Comparison of ENCODE assay signal across 7 cellular contexts in the genomic region with DNA sequence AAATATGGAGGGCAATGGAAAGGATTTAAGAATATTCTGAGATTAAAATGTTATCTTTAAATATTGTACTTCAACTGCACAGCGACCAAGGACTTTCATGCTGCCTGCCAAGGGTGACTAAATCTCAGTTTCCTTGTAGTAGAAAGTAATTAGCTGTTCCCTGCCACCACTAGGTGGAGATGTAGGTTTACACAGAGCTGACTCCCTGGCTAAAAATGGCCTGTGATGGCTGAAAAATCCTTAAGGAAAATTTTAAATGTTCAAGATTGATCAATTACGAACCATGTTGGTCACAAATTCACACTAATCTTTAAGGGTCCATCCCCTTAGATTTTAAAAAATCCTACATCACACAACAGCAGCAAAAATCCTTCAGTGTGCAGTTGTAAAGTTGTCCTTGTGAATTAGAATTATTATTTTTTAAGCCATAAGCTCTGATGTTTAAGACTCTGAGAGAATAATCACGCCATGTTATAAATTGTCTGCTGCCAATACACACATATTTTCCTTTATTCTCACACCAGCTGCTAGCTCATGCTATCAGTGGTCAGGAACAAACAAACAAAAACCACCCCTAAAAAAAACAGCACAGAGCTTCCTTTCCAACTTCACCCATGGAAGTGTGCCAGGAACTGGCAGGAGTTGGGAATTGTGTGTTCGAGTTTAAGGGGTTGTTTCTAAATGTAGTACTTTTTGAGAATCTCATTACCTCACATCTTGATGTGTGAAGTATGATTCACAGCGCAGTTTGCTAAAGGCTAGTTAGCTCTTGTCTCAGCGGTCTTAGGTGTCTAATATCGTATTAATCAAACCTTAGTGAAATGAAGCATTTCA.
DNase-seq lines count a peak whose midpoint lies in the region; ATAC-seq, FAIRE-seq and TF ChIP-seq lines count a peak whose summit lies in the region.

No MANE protein-coding gene starts in this region.

- TF ChIP-seq POLR2A in H54 (IDR thresholded peaks at IDR 0.05; ENCODE audit: low read depth, low read length) (no peak), NB4 (IDR thresholded peaks at IDR 0.05; ENCODE audit: extremely low read depth, insufficient read length) (no peak)

- no peak for ATAC-seq in HG03108 (IDR thresholded peaks at IDR 0.05; ENCODE audit: unreplicated experiment)

- FAIRE-seq in H54 (lab: Jason Lieb, UNC): peak; percentile 78
- FAIRE-seq in frontal cortex (lab: Jason Lieb, UNC): peak; percentile 85

- DNase-seq in GM10266 (ENCODE audit: extremely low spot score): peak; percentile 46
- peak; percentile 29 for DNase-seq in H54 (ENCODE audit: insufficient read length, low spot score)
- peak; percentile 54 for DNase-seq in NB4 (ENCODE audit: low read depth)
- peak; percentile 41 for DNase-seq in SKM-1 (lab: John Stamatoyannopoulos, UW; ENCODE audit: unreplicated experiment)
- DNase-seq in frontal cortex (ENCODE audit: low spot score in 2 of 2): peak; percentile 20 to 53
- peak; percentile 59 for DNase-seq in retina

- TF ChIP-seq CTCF in GM10266 (IDR thresholded peaks at IDR 0.05; ENCODE audit: control insufficient read depth, insufficient read depth, low read depth, missing control alignments): peak; percentile 78
- TF ChIP-seq CTCF in NB4 (IDR thresholded peaks at IDR 0.05; ENCODE audit: low read depth, low read length): peak; percentile 80

- no peak overlapping the region for H3K4me3 ChIP-seq in NB4 (ENCODE audit: low read depth, low read length)
